8 cellular contexts compared by ENCODE assay signal in genomic region chr12:119666900-119667576, GRCh38. TPM values are rescaled to one million over a fixed set of nuclear protein-coding genes. Genes with fewer than 3 reads are reported as not detected.
DNase-seq lines count a peak whose midpoint lies in the region; ATAC-seq, FAIRE-seq and TF ChIP-seq lines count a peak whose summit lies in the region.

No MANE protein-coding gene starts in this region.

- no peak for TF ChIP-seq RAD21 in K562 (CRISPR knock-in tag; conservative IDR thresholded peaks at IDR 0.05 in 1 of 2, IDR thresholded peaks at IDR 0.05 in 1 of 2)

- peak overlapping the region in 1 of 2 experiments; percentile 40; a peak in 1 of 4 replicates for H3K9ac ChIP-seq in K562 (ENCODE audit: insufficient read depth in 1 of 2, low read depth in 2 of 2, low read length in 2 of 2)

- peaks cover 42% of the 10 kb centered on the region for H3K79me2 ChIP-seq in K562 (ENCODE audit: control insufficient read depth, insufficient read depth, low read length)

- CTCF ChIA-PET in K562 (lab: Yijun Ruan, JAX; ENCODE audit: low intra/inter-chr PET ratio) = interaction anchor here (1.3 kb wide), 1 partner anchor 223 kb away, joined by 3 read pairs; no protein-coding TSS in a partner anchor

- TF ChIP-seq EP300 in K562 (IDR thresholded peaks at IDR 0.05; ENCODE audit: low read length) = no peak

- DNase-seq in GM12892 (ENCODE audit: insufficient read length) (no peak), K562 (ENCODE audit: extremely low read depth in 1 of 4, low spot score in 3 of 4) (no peak), NCI-H69 (lab: John Stamatoyannopoulos, UW) (no peak), NCI-H748 treated with DMSO at 0.1 percent for 48 hours (lab: John Stamatoyannopoulos, UW) (no peak), H4 (ENCODE audit: low spot score) (no peak), NCI-H524 (lab: John Stamatoyannopoulos, UW) (no peak)

- ATAC-seq in HG03460 (IDR thresholded peaks at IDR 0.05; ENCODE audit: unreplicated experiment) (peak; percentile 13), K562 (no peak)

- in situ Hi-C loops in K562 (cut with MboI) = no loop called here

- BruUV-seq in K562 (replicated peaks; lab: Mats Ljungman, UMichigan) = TSS peak; percentile 8

- peaks cover 26% of the 10 kb centered on the region for H3K36me3 ChIP-seq in K562 (ENCODE audit: control insufficient read depth, insufficient read depth, low read length)
- peaks cover 26% of the 10 kb centered on the region for H3K36me3 ChIP-seq in mesodermal cell (ENCODE audit: control insufficient read depth, insufficient read depth, low read length)

- H3K9me3 ChIP-seq in K562 (replicated peaks; ENCODE audit: control insufficient read depth, insufficient read depth, low read depth, low read length) (no peaks in the 10 kb centered on the region), mesodermal cell (ENCODE audit: control insufficient read depth, low read length) (no peaks in the 10 kb centered on the region)

- WGBS in K562 (ENCODE audit: insufficient coverage, low coverage, missing lambda C conversion rate) = 2% methylated on average over 9 of the region's 9 CpGs
- WGBS in mesodermal cell (ENCODE audit: insufficient coverage in 2 of 2), 2 experiments = 45 to 49% methylated on average over 7 to 8 of the region's 9 CpGs

- intact Hi-C loops in K562 (cut with micrococcal nuclease) = loop anchor here (10.0 kb wide), 1 partner anchor 238 kb away; no protein-coding TSS in a partner anchor

- peak; percentile 74 for FAIRE-seq in GM12892 (lab: Jason Lieb, UNC)
- no peak for FAIRE-seq in K562 (lab: Jason Lieb, UNC)

- TF ChIP-seq POLR2A in GM12892 (IDR thresholded peaks at IDR 0.05; ENCODE audit: low read depth, low read length) = no peak
- TF ChIP-seq POLR2A in K562 (conservative IDR thresholded peaks at IDR 0.05) = no peak

- no peak overlapping the region for H3K27ac ChIP-seq in K562 (ENCODE audit: extremely low read depth, low read depth, low read length)
- H3K27ac ChIP-seq in mesodermal cell (ENCODE audit: low read depth, low read length, severe bottlenecking) = peak overlapping the region; percentile 45

- H3K4me3 ChIP-seq in K562 (peak overlapping the region; percentile 33), mesodermal cell (ENCODE audit: extremely low read depth, insufficient read depth, low read length, poor library complexity, severe bottlenecking) (peak overlapping the region; percentile 97)

- H4K20me1 ChIP-seq in K562 (replicated peaks; ENCODE audit: control insufficient read depth, insufficient read depth, low read length) = no peaks in the 10 kb centered on the region

- peak overlapping the region; percentile 65 for H3K4me2 ChIP-seq in K562 (ENCODE audit: insufficient read depth, low read length)

- no peaks in the 10 kb centered on the region for H3K27me3 ChIP-seq in K562 (ENCODE audit: control insufficient read depth in 2 of 2, insufficient read depth in 2 of 2, low read length in 2 of 2)

- POLR2A ChIA-PET in K562 (lab: Yijun Ruan, JAX) = interaction anchor here (0.5 to 4.1 kb wide), 5 partner anchors 10 to 1291 kb away, joined by 3 to 44 read pairs (median 4); no protein-coding TSS in a partner anchor

- peak overlapping the region; percentile 76 for H2AFZ ChIP-seq in K562 (ENCODE audit: low read depth, low read length)

- H3K4me1 ChIP-seq in K562 (replicated peaks in 1 of 2; ENCODE audit: control insufficient read depth in 2 of 2, insufficient read depth in 2 of 2, low read length in 2 of 2) (peaks cover 18 to 57% of the 10 kb centered on the region in 2 experiments; a peak in 4 of 5 replicates), mesodermal cell (ENCODE audit: control insufficient read depth, insufficient read depth, low read length, poor library complexity, severe bottlenecking) (no peaks in the 10 kb centered on the region)

- no peak for TF ChIP-seq CTCF in K562 (IDR thresholded peaks at IDR 0.05 in 2 of 3, conservative IDR thresholded peaks at IDR 0.05 in 1 of 3; ENCODE audit: insufficient read depth in 2 of 3, low read depth in 1 of 3, low read length in 3 of 3)

- no peaks in the 10 kb centered on the region for H3K9me1 ChIP-seq in K562 (ENCODE audit: control insufficient read depth, insufficient read depth, low read length)

TF ChIP-seq in K562, 482 proteins besides CTCF, POLR2A, EP300 and RAD21 (continues in another document):
- TF ChIP-seq ZFP1 (CRISPR knock-in tag; IDR thresholded peaks at IDR 0.05) (no peak), ATF4 (CRISPR knock-in tag; IDR thresholded peaks at IDR 0.05) (no peak), POLR2H (tag; IDR thresholded peaks at IDR 0.05; ENCODE audit: low read depth) (0 out of 2 replicates have a peak, but pooled peaks have one; percentile 22), CUX1 (CRISPR knock-in tag; IDR thresholded peaks at IDR 0.05) (no peak), JUND (IDR thresholded peaks at IDR 0.05; ENCODE audit: borderline replicate concordance, low read depth, low read length) (no peak), JUND (tag; IDR thresholded peaks at IDR 0.05; ENCODE audit: borderline replicate concordance, low read depth, low read length) (no peak)

RNA-seq across cellular contexts. Expression of gene PRKAB1, which starts 0.9 kb away (rescaled TPM):
- 35.0 TPM for polyA plus RNA-seq in GM12892 (2012; ENCODE audit: missing spikeins)
- 108 and 130 TPM in 2 replicates for total RNA-seq in K562 (2011; cell fraction: chromatin; rRNA removed; ENCODE audit: low replicate concordance)
- total RNA-seq in K562 (2011; cell fraction: nucleolus; rRNA removed) = 98.2 and 105 TPM in 2 replicates
- 109 and 139 TPM in 2 replicates for total RNA-seq in K562 (2011; cell fraction: nucleoplasm; rRNA removed)
- 45.3 and 59.7 TPM in 2 replicates for total RNA-seq in K562 (2014; rRNA removed)
- 48.8 and 54.3 TPM in 2 replicates for total RNA-seq in K562 (2014; rRNA removed; fragmentation: Illumina TruSeq; extraction: Trizol)
- 57.4 and 63.8 TPM in 2 replicates for total RNA-seq in K562 (2015; rRNA removed; fragmentation: Illumina TruSeq; extraction: Trizol)
- 83.8 and 93.8 TPM in 2 replicates for total RNA-seq in K562 (2021)
- polyA plus RNA-seq in K562 (2011; rRNA removed) = 85.7 and 137 TPM in 2 replicates
- 83.7 and 86.2 TPM in 2 replicates for polyA plus RNA-seq in K562 (2011; cell fraction: cytosol; rRNA removed)
- 173 and 183 TPM in 2 replicates for polyA plus RNA-seq in K562 (2011; cell fraction: nucleus; rRNA removed)
- polyA plus RNA-seq in K562 (2012) = 59.1 and 104 TPM in 2 replicates
- polyA plus RNA-seq in K562 (2014; fragmentation: Illumina TruSeq; extraction: Trizol) = 83.1 and 94.2 TPM in 2 replicates
- polyA plus RNA-seq in K562 (2014; fragmentation: Nextera tagmentation; extraction: Ambion mirVana) = 10 to 100 TPM; 32.6 to 38.2 TPM
- polyA plus RNA-seq in K562 (2014; rRNA removed) = 62.8 and 64.8 TPM in 2 replicates
- polyA minus RNA-seq in K562 (2011; rRNA and poly(A)+ RNA removed) = 66.6 and 90.9 TPM in 2 replicates
- polyA minus RNA-seq in K562 (2011; cell fraction: cytosol; rRNA and poly(A)+ RNA removed) = 62.9 and 70.8 TPM in 2 replicates
- polyA minus RNA-seq in K562 (2011; cell fraction: nucleus; rRNA and poly(A)+ RNA removed) = 80.4 and 108 TPM in 2 replicates
- 25.4 TPM for polyA plus RNA-seq in mesodermal cell (2013, experiment 1 of 2)
- 21.2 TPM for polyA plus RNA-seq in mesodermal cell (2013, experiment 2 of 2)
- 15.0 and 19.2 TPM in 2 replicates for total RNA-seq in H4 (2014; rRNA removed; shearing (Covaris generic))
